19 cellular contexts compared by ENCODE assay signal in genomic region chr19:40625406-40626120, GRCh38. TPM values are rescaled to one million over a fixed set of nuclear protein-coding genes. Genes with fewer than 3 reads are reported as not detected.
DNase-seq lines count a peak whose midpoint lies in the region; ATAC-seq and TF ChIP-seq lines count a peak whose summit lies in the region.
"Had no signal": no experiment of that assay in that cellular context is flagged by ENCODE, and none has a peak within 500 bp of the region (broad histone marks: within the 10 kb centered on the region; RNA-seq: fewer than 3 reads in every experiment).

No MANE protein-coding gene starts in this region.

- peak overlapping the region; percentile 61 for H3K27ac Mint-ChIP-seq in activated CD8-positive, alpha-beta T cell treated with anti-CD3 and anti-CD28 coated beads for 36 hours
- peak overlapping the region; percentile 25 for H3K27ac Mint-ChIP-seq in type B pancreatic cell
- H3K27ac Mint-ChIP-seq: B cell, endodermal cell had no signal

- CTCF ChIA-PET in activated CD8-positive, alpha-beta T cell treated with anti-CD3 and anti-CD28 coated beads for 36 hours (lab: Charles Lee) = interaction anchor here (1.4 to 11.3 kb wide), 2 partner anchors 9 to 23 kb away, joined by 3 to 126 read pairs; no protein-coding TSS in a partner anchor

- H3K27me3 Mint-ChIP-seq in activated CD8-positive, alpha-beta T cell treated with anti-CD3 and anti-CD28 coated beads for 36 hours = no peaks in the 10 kb centered on the region
- no peaks in the 10 kb centered on the region for H3K27me3 Mint-ChIP-seq in type B pancreatic cell
- H3K27me3 Mint-ChIP-seq: B cell had no signal

- H3K9me3 Mint-ChIP-seq in activated CD8-positive, alpha-beta T cell treated with anti-CD3 and anti-CD28 coated beads for 36 hours = no peaks in the 10 kb centered on the region
- no peaks in the 10 kb centered on the region for H3K9me3 Mint-ChIP-seq in type B pancreatic cell
- H3K9me3 Mint-ChIP-seq: endodermal cell had no signal

- ATAC-seq in Right ventricle myocardium inferior = no peak
- no peak for ATAC-seq in activated CD8-positive, alpha-beta T cell treated with anti-CD3 and anti-CD28 coated beads for 36 hours
- ATAC-seq in GM21717 (IDR thresholded peaks at IDR 0.05; ENCODE audit: unreplicated experiment) = no peak
- ATAC-seq: right cardiac atrium had no signal

- H3K4me1 Mint-ChIP-seq in activated CD8-positive, alpha-beta T cell treated with anti-CD3 and anti-CD28 coated beads for 36 hours (ENCODE audit: low read depth) = peaks cover 16% of the 10 kb centered on the region
- peaks cover 9% of the 10 kb centered on the region for H3K4me1 Mint-ChIP-seq in type B pancreatic cell (ENCODE audit: unreplicated experiment)

- DNase-seq in Right ventricle myocardium inferior (ENCODE audit: missing footprints) (peak; percentile 56), cardiac septum (ENCODE audit: low spot score) (no peak), islet precursor cell (peak; percentile 74), type B pancreatic cell (ENCODE audit: extremely low spot score, unreplicated experiment) (no peak), Ammon's horn (ENCODE audit: low spot score) (no peak)
- DNase-seq in activated CD8-positive, alpha-beta T cell treated with anti-CD3 and anti-CD28 coated beads for 36 hours = no peak
- DNase-seq in stimulated activated CD4-positive, alpha-beta T cell treated with anti-CD3 and anti-CD28 coated beads, Interleukin-4, amount 100 ng/mL, for 1 hour = no peak
- DNase-seq: activated CD4-positive, CD25-positive, alpha-beta regulatory T cell; amygdala; endodermal cell; GDM1; kidney; midbrain; NCI-H187 treated with DMSO at 0.1 percent for 48 hours; NCI-H446 treated with DMSO at 0.1 percent for 48 hours; Right ventricle myocardium superior had no signal

- intact Hi-C loops in Right ventricle myocardium inferior (cut with DNase I) (no loop called here), cardiac septum (cut with DNase I) (no loop called here)
- intact Hi-C loops in activated CD8-positive, alpha-beta T cell treated with anti-CD3 and anti-CD28 coated beads for 36 hours (cut with micrococcal nuclease) = no loop called here

- H3K36me3 Mint-ChIP-seq in activated CD8-positive, alpha-beta T cell treated with anti-CD3 and anti-CD28 coated beads for 36 hours (ENCODE audit: low read depth) = peaks cover 48% of the 10 kb centered on the region
- H3K36me3 Mint-ChIP-seq in type B pancreatic cell = peaks cover 20% of the 10 kb centered on the region

- no peak overlapping the region for H3K4me3 Mint-ChIP-seq in activated CD8-positive, alpha-beta T cell treated with anti-CD3 and anti-CD28 coated beads for 36 hours
- no peak overlapping the region for H3K4me3 Mint-ChIP-seq in type B pancreatic cell
- H3K4me3 Mint-ChIP-seq: B cell, endodermal cell had no signal

- POLR2A ChIA-PET in activated CD8-positive, alpha-beta T cell treated with anti-CD3 and anti-CD28 coated beads for 36 hours (lab: Charles Lee) = interaction anchor here (0.7 kb wide), 1 partner anchor 9 kb away, joined by 3 read pairs; no protein-coding TSS in a partner anchor

- TF ChIP-seq CTCF in activated CD8-positive, alpha-beta T cell treated with anti-CD3 and anti-CD28 coated beads for 36 hours (IDR thresholded peaks at IDR 0.05) = no peak
- no peak for TF ChIP-seq CTCF in type B pancreatic cell (conservative IDR thresholded peaks at IDR 0.05)

RNA-seq across cellular contexts. Expression of gene LTBP4, which starts 24.4 kb away (rescaled TPM):
- total RNA-seq in Right ventricle myocardium inferior (324 TPM), cardiac septum (216 TPM), type B pancreatic cell (ENCODE audit: low replicate concordance) (31.8 and 145 TPM in 2 replicates)
- total RNA-seq in activated CD8-positive, alpha-beta T cell treated with anti-CD3 and anti-CD28 coated beads for 36 hours = 100 to 1,000 TPM; 117 to 121 TPM

RNA-seq across cellular contexts. Expression of gene SHKBP1, which starts 48.9 kb away (rescaled TPM):
- total RNA-seq in Right ventricle myocardium inferior = 20.6 TPM
- total RNA-seq in cardiac septum = 28.6 TPM
- 10 to 100 TPM; 82.8 to 89.3 TPM for total RNA-seq in activated CD8-positive, alpha-beta T cell treated with anti-CD3 and anti-CD28 coated beads for 36 hours
- 54.6 and 55.4 TPM in 2 replicates for total RNA-seq in type B pancreatic cell (ENCODE audit: low replicate concordance)

Comparison
In these comparisons a context has a peak if more than half of its experiments do, and no peak if none do; other contexts are left out.
1. DNase-seq: peak in Right ventricle myocardium inferior (single experiment) and islet precursor cell (single experiment); none in cardiac septum (single experiment), activated CD8-positive, alpha-beta T cell treated with anti-CD3 and anti-CD28 coated beads for 36 hours (single experiment), type B pancreatic cell (single experiment), stimulated activated CD4-positive, alpha-beta T cell treated with anti-CD3 and anti-CD28 coated beads, Interleukin-4, amount 100 ng/mL, for 1 hour (single experiment) and Ammon's horn (single experiment).